In genomic region chr2:178479758-178480226, GRCh38 we compare ENCODE assay signal across 8 cellular contexts. TPM values are rescaled to one million over a fixed set of nuclear protein-coding genes. Genes with fewer than 3 reads are reported as not detected.
DNase-seq lines count a peak whose midpoint lies in the region; ATAC-seq, FAIRE-seq and TF ChIP-seq lines count a peak whose summit lies in the region.

No MANE protein-coding gene starts in this region.

- CTCF ChIA-PET in GM12878 (lab: Yijun Ruan, JAX): interaction anchor here (0.5 to 1.8 kb wide), 8 partner anchors 16 to 316 kb away, joined by 3 to 10 read pairs (median 3); no protein-coding TSS in a partner anchor

- peak overlapping the region; percentile 84 for H3K27ac Mint-ChIP-seq in activated naive CD4-positive, alpha-beta T cell treated with anti-CD3 and anti-CD28 coated beads, Interleukin-2, amount 50 U/mL, for 24 hours

- RAD21 ChIA-PET in GM12878 (lab: Charles Lee; ENCODE audit: unreplicated experiment): interaction anchor here (0.7 to 1.6 kb wide), 2 partner anchors 48 to 52 kb away, joined by 3 to 8 read pairs; no protein-coding TSS in a partner anchor

- H3K27me3 Mint-ChIP-seq in activated naive CD4-positive, alpha-beta T cell treated with anti-CD3 and anti-CD28 coated beads, Interleukin-2, amount 50 U/mL, for 24 hours: no peaks in the 10 kb centered on the region

- SMC1A ChIA-PET in GM12878 (lab: Charles Lee; ENCODE audit: uncharacterized antibody, unreplicated experiment): interaction anchor here (0.6 to 1.0 kb wide), 4 partner anchors 17 to 50 kb away, joined by 3 to 4 read pairs (median 3); no protein-coding TSS in a partner anchor

- no peaks in the 10 kb centered on the region for H3K27me3 ChIP-seq in GM12878 (replicated peaks in 1 of 2; ENCODE audit: control insufficient read depth in 2 of 2, insufficient read depth in 2 of 2, low read length in 1 of 2)
- no peaks in the 10 kb centered on the region for H3K27me3 ChIP-seq in lung (ENCODE audit: control insufficient read depth, insufficient read depth)
- no peaks in the 10 kb centered on the region for H3K27me3 ChIP-seq in upper lobe of left lung

- no peaks in the 10 kb centered on the region for H3K36me3 Mint-ChIP-seq in activated naive CD4-positive, alpha-beta T cell treated with anti-CD3 and anti-CD28 coated beads, Interleukin-2, amount 50 U/mL, for 24 hours

- H3K4me2 ChIP-seq in GM12878 (ENCODE audit: control insufficient read depth, insufficient read depth): peak overlapping the region; percentile 45; the same call in 1 of the 2 replicates

- BruUV-seq in GM12878 (replicated peaks; lab: Mats Ljungman, UMichigan): no TSS peak

- H3K4me3 Mint-ChIP-seq in activated naive CD4-positive, alpha-beta T cell treated with anti-CD3 and anti-CD28 coated beads, Interleukin-2, amount 50 U/mL, for 24 hours: peak overlapping the region; percentile 99

- WGBS in GM12878 (ENCODE audit: insufficient coverage, insufficient replicate concordance, low lambda C conversion rate, missing lambda C conversion rate): 17% methylated on average over 19 of the region's 19 CpGs
- WGBS in lung, 2 donors: 25 to 26% methylated on average over 19 of the region's 19 CpGs
- 26% methylated on average over 19 of the region's 19 CpGs for WGBS in upper lobe of left lung, 2 donors

- H3K4me3 ChIP-seq in GM12878 (peak overlapping the region; percentile 93), lung (no peak overlapping the region), upper lobe of left lung (peak overlapping the region in 3 of 4 donors; percentile 68 to 91 (median 83))

- H2AFZ ChIP-seq in GM12878 (ENCODE audit: control insufficient read depth, low read depth, low read length): peak overlapping the region; percentile 79

- H3K36me3 ChIP-seq in GM12878 (ENCODE audit: control insufficient read depth in 2 of 2, insufficient read depth in 2 of 2, low read length in 1 of 2) (no peaks in the 10 kb centered on the region), lung (ENCODE audit: control insufficient read depth in 2 of 2, insufficient read depth in 2 of 2, low read length in 2 of 2) (no peaks in the 10 kb centered on the region), upper lobe of left lung (no peaks in the 10 kb centered on the region)

- H3K27ac ChIP-seq in GM12878 (ENCODE audit: control insufficient read depth, insufficient read depth) (peak overlapping the region; percentile 43), lung (ENCODE audit: low read depth in 1 of 2, low read length in 1 of 2) (peak overlapping the region; percentile 89 to 93), upper lobe of left lung (peak overlapping the region; percentile 89 to 97 (median 94))

- FAIRE-seq in GM12878 (lab: Jason Lieb, UNC): no peak

- H3K9me3 ChIP-seq in GM12878 (replicated peaks; ENCODE audit: control insufficient read depth, insufficient read depth, low read length): no peaks in the 10 kb centered on the region
- no peaks in the 10 kb centered on the region for H3K9me3 ChIP-seq in lung (ENCODE audit: control insufficient read depth in 2 of 2, insufficient read depth in 1 of 2, low read length in 1 of 2)
- H3K9me3 ChIP-seq in upper lobe of left lung: no peaks in the 10 kb centered on the region

- POLR2A ChIA-PET in GM12878 (lab: Charles Lee): interaction anchor here (0.7 to 0.8 kb wide), 2 partner anchors 18 to 49 kb away, joined by 3 to 7 read pairs; no protein-coding TSS in a partner anchor

- in situ Hi-C loops in GM12878 (cut with MboI): no loop called here

- TF ChIP-seq CTCF in GM12878 (IDR thresholded peaks at IDR 0.05 in 2 of 3, conservative IDR thresholded peaks at IDR 0.05 in 1 of 3; ENCODE audit: control insufficient read depth in 2 of 3, extremely low read depth in 1 of 3, insufficient read depth in 1 of 3, low read depth in 3 of 3, low read length in 3 of 3) (no peak), lung (IDR thresholded peaks at IDR 0.05; ENCODE audit: control extremely low read depth, extremely low read depth) (no peak), upper lobe of left lung (IDR thresholded peaks at IDR 0.05) (no peak)

- intact Hi-C loops in GM12878 (cut with micrococcal nuclease; ENCODE audit: unreplicated experiment): loop anchor here (1.0 to 10.0 kb wide), 4 partner anchors 43 to 435 kb away; no protein-coding TSS in a partner anchor

- TF ChIP-seq POLR2A in GM12878 (IDR thresholded peaks at IDR 0.05; ENCODE audit: low read depth, low read length): no peak
- TF ChIP-seq POLR2A in upper lobe of left lung (IDR thresholded peaks at IDR 0.05): no peak

- no peak for TF ChIP-seq RAD21 in GM12878 (IDR thresholded peaks at IDR 0.05; ENCODE audit: insufficient read depth, low read depth, low read length)

- H4K20me1 ChIP-seq in GM12878 (ENCODE audit: control insufficient read depth, insufficient read depth): no peaks in the 10 kb centered on the region

- peaks cover 43% of the 10 kb centered on the region for H3K4me1 Mint-ChIP-seq in activated naive CD4-positive, alpha-beta T cell treated with anti-CD3 and anti-CD28 coated beads, Interleukin-2, amount 50 U/mL, for 24 hours

- ATAC-seq in GM12878: no peak
- no peak for ATAC-seq in lung (ENCODE audit: insufficient read depth, low FRiP score)
- ATAC-seq in upper lobe of left lung (ENCODE audit: low FRiP score in 2 of 2): no peak
- no peak for ATAC-seq in HG03520 (IDR thresholded peaks at IDR 0.05; ENCODE audit: unreplicated experiment)
- no peak for ATAC-seq in GM21515 (IDR thresholded peaks at IDR 0.05; ENCODE audit: unreplicated experiment)
- no peak for ATAC-seq in HG02938 (IDR thresholded peaks at IDR 0.05; ENCODE audit: unreplicated experiment)

- H3K9me3 Mint-ChIP-seq in activated naive CD4-positive, alpha-beta T cell treated with anti-CD3 and anti-CD28 coated beads, Interleukin-2, amount 50 U/mL, for 24 hours: no peaks in the 10 kb centered on the region

- DNase-seq in activated naive CD4-positive, alpha-beta T cell (lab: John Stamatoyannopoulos, UW): no peak
- DNase-seq in GM12878 (ENCODE audit: low read depth, low spot score) (no peak), lung (ENCODE audit: low spot score) (no peak), upper lobe of left lung (no peak)

- H3K79me2 ChIP-seq in GM12878 (ENCODE audit: control insufficient read depth, insufficient read depth, low read length): peaks cover 43% of the 10 kb centered on the region

- TF ChIP-seq EP300 in GM12878 (IDR thresholded peaks at IDR 0.05; ENCODE audit: borderline replicate concordance in 1 of 2, control insufficient read depth in 1 of 2, low read depth in 2 of 2, low read length in 2 of 2) (no peak), upper lobe of left lung (IDR thresholded peaks at IDR 0.05) (no peak)

- H3K4me1 ChIP-seq in GM12878 (ENCODE audit: control insufficient read depth, insufficient read depth, low read length): peaks cover 7% of the 10 kb centered on the region; the same call in 1 of the 2 replicates
- H3K4me1 ChIP-seq in lung (ENCODE audit: control insufficient read depth in 2 of 2, insufficient read depth in 2 of 2, low read length in 2 of 2): peaks cover 9 to 30% of the 10 kb centered on the region in 2 donors
- H3K4me1 ChIP-seq in upper lobe of left lung: peaks cover 29 to 51% (median 47%) of the 10 kb centered on the region in 4 donors

- H3K9ac ChIP-seq in GM12878 (ENCODE audit: control insufficient read depth, insufficient read depth, low read length): peak overlapping the region; percentile 66; the same call in 1 of the 2 replicates

RNA-seq across cellular contexts. Expression of gene PLEKHA3, which starts 0.5 kb away (rescaled TPM):
- 9.8 and 12.6 TPM in 2 replicates for total RNA-seq in GM12878 (2013; cell fraction: nucleolus; rRNA removed)
- total RNA-seq in GM12878 (2014; rRNA removed): 3.8 and 3.9 TPM in 2 replicates
- total RNA-seq in GM12878 (2014; rRNA removed; fragmentation: Illumina TruSeq; extraction: Trizol): 7.1 and 7.3 TPM in 2 replicates
- 13.3 and 15.3 TPM in 2 replicates for total RNA-seq in GM12878 (2021)
- polyA plus RNA-seq in GM12878 (2011; ENCODE audit: low read depth): 1.3 TPM
- polyA plus RNA-seq in GM12878 (2011; rRNA removed): 21.1 and 34.0 TPM in 2 replicates
- 3.0 and 3.4 TPM in 2 replicates for polyA plus RNA-seq in GM12878 (2011; cell fraction: cytosol; rRNA removed)
- polyA plus RNA-seq in GM12878 (2011; cell fraction: nucleus; rRNA removed): 3.9 and 5.8 TPM in 2 replicates
- polyA plus RNA-seq in GM12878 (2012): 4.5 and 6.7 TPM in 2 replicates
- polyA plus RNA-seq in GM12878 (2014; fragmentation: Illumina TruSeq; extraction: Trizol): 7.2 and 7.3 TPM in 2 replicates
- polyA plus RNA-seq in GM12878 (2014; fragmentation: Nextera tagmentation; extraction: Ambion mirVana): 1 to 10 TPM; 1.4 to 2.0 TPM
- polyA plus RNA-seq in GM12878 (2014; rRNA removed): 5.4 and 7.6 TPM in 2 replicates
- 10 to 100 TPM; 10.3 to 10.6 TPM for polyA plus RNA-seq in GM12878 (2016; fragmentation: Nextera tagmentation; extraction: Ambion mirVana)
- polyA minus RNA-seq in GM12878 (2011; rRNA and poly(A)+ RNA removed): 4.4 and 7.1 TPM in 2 replicates
- polyA minus RNA-seq in GM12878 (2011; cell fraction: cytosol; rRNA and poly(A)+ RNA removed): 2.9 and 7.5 TPM in 2 replicates
- 5.0 and 8.4 TPM in 2 replicates for polyA minus RNA-seq in GM12878 (2011; cell fraction: nucleus; rRNA and poly(A)+ RNA removed)
- total RNA-seq in lung: 10 to 100 TPM; 17.4 to 23.7 TPM
- polyA plus RNA-seq in lung: 1 to 10 TPM; 2.8 to 7.3 TPM
- 10 to 100 TPM in 5 of 6 donors, 1 to 10 TPM in 1; 5.2 to 28.9 (median 14.8) TPM for total RNA-seq in upper lobe of left lung

RNA-seq across cellular contexts. Expression of gene FKBP7, which starts 1.4 kb away (rescaled TPM):
- 5.1 and 5.2 TPM in 2 replicates for total RNA-seq in GM12878 (2013; cell fraction: nucleolus; rRNA removed)
- total RNA-seq in GM12878 (2014; rRNA removed): 7.8 and 10.2 TPM in 2 replicates
- total RNA-seq in GM12878 (2014; rRNA removed; fragmentation: Illumina TruSeq; extraction: Trizol): 9.6 and 10.5 TPM in 2 replicates
- 5.6 and 6.4 TPM in 2 replicates for total RNA-seq in GM12878 (2021)
- 4.9 TPM for polyA plus RNA-seq in GM12878 (2011; ENCODE audit: low read depth)
- polyA plus RNA-seq in GM12878 (2011; rRNA removed): 6.3 and 8.1 TPM in 2 replicates
- 2.8 TPM in 2 replicates for polyA plus RNA-seq in GM12878 (2011; cell fraction: cytosol; rRNA removed)
- polyA plus RNA-seq in GM12878 (2011; cell fraction: nucleus; rRNA removed): 2.4 and 2.9 TPM in 2 replicates
- polyA plus RNA-seq in GM12878 (2012): 3.6 and 4.4 TPM in 2 replicates
- 15.2 and 17.0 TPM in 2 replicates for polyA plus RNA-seq in GM12878 (2014; fragmentation: Illumina TruSeq; extraction: Trizol)
- 10 to 100 TPM; 16.6 to 16.7 TPM for polyA plus RNA-seq in GM12878 (2014; fragmentation: Nextera tagmentation; extraction: Ambion mirVana)
- 9.8 and 11.3 TPM in 2 replicates for polyA plus RNA-seq in GM12878 (2014; rRNA removed)
- 10 to 100 TPM; 13.7 to 14.7 TPM for polyA plus RNA-seq in GM12878 (2016; fragmentation: Nextera tagmentation; extraction: Ambion mirVana)
- 1.1 and 1.8 TPM in 2 replicates for polyA minus RNA-seq in GM12878 (2011; rRNA and poly(A)+ RNA removed)
- 0.94 and 2.8 TPM in 2 replicates for polyA minus RNA-seq in GM12878 (2011; cell fraction: cytosol; rRNA and poly(A)+ RNA removed)
- 3.9 and 5.0 TPM in 2 replicates for polyA minus RNA-seq in GM12878 (2011; cell fraction: nucleus; rRNA and poly(A)+ RNA removed)
- 10 to 100 TPM in 1 of 2 donors, 1 to 10 TPM in 1; 7.7 to 53.3 TPM for total RNA-seq in lung
- polyA plus RNA-seq in lung: 1 to 10 TPM; 6.6 to 7.7 TPM
- 10 to 100 TPM in 1 of 6 donors, 1 to 10 TPM in 5; 3.1 to 13.3 (median 5.3) TPM for total RNA-seq in upper lobe of left lung

RNA-seq across cellular contexts. Expression of gene PJVK, which starts 28.6 kb away (rescaled TPM):
- 8.4 and 8.6 TPM in 2 replicates for total RNA-seq in GM12878 (2013; cell fraction: nucleolus; rRNA removed)
- total RNA-seq in GM12878 (2014; rRNA removed): 3.4 and 4.4 TPM in 2 replicates
- total RNA-seq in GM12878 (2014; rRNA removed; fragmentation: Illumina TruSeq; extraction: Trizol): 4.3 TPM in 2 replicates
- 2.9 and 3.1 TPM in 2 replicates for total RNA-seq in GM12878 (2021)
- 3.6 TPM for polyA plus RNA-seq in GM12878 (2011; ENCODE audit: low read depth)
- polyA plus RNA-seq in GM12878 (2011; rRNA removed): 6.2 and 9.5 TPM in 2 replicates
- polyA plus RNA-seq in GM12878 (2011; cell fraction: cytosol; rRNA removed): 2.1 and 2.4 TPM in 2 replicates
- polyA plus RNA-seq in GM12878 (2011; cell fraction: nucleus; rRNA removed): 8.5 and 9.4 TPM in 2 replicates
- polyA plus RNA-seq in GM12878 (2012): 4.7 and 6.7 TPM in 2 replicates
- polyA plus RNA-seq in GM12878 (2014; fragmentation: Illumina TruSeq; extraction: Trizol): 6.4 and 7.4 TPM in 2 replicates
- 1 to 10 TPM; 2.1 to 3.0 TPM for polyA plus RNA-seq in GM12878 (2014; fragmentation: Nextera tagmentation; extraction: Ambion mirVana)
- polyA plus RNA-seq in GM12878 (2014; rRNA removed): 4.0 and 6.8 TPM in 2 replicates
- 1 to 10 TPM; 1.8 to 2.6 TPM for polyA plus RNA-seq in GM12878 (2016; fragmentation: Nextera tagmentation; extraction: Ambion mirVana)
- 1.6 and 1.7 TPM in 2 replicates for polyA minus RNA-seq in GM12878 (2011; rRNA and poly(A)+ RNA removed)
- polyA minus RNA-seq in GM12878 (2011; cell fraction: cytosol; rRNA and poly(A)+ RNA removed): 1.1 and 1.4 TPM in 2 replicates
- polyA minus RNA-seq in GM12878 (2011; cell fraction: nucleus; rRNA and poly(A)+ RNA removed): 3.1 and 5.6 TPM in 2 replicates
- total RNA-seq in lung: 1 to 10 TPM; 4.0 to 5.0 TPM
- polyA plus RNA-seq in lung: 1 to 10 TPM in 1 of 2 donors, under 1 TPM in 1; 0.82 to 5.7 TPM
- total RNA-seq in upper lobe of left lung: 1 to 10 TPM in 5 of 6 donors, not detected in 1; 1.7 to 3.7 (median 2.1) TPM

RNA-seq across cellular contexts. Expression of gene PRKRA, which starts 28.8 kb away (rescaled TPM):
- 99.5 and 101 TPM in 2 replicates for total RNA-seq in GM12878 (2013; cell fraction: nucleolus; rRNA removed)
- total RNA-seq in GM12878 (2014; rRNA removed): 70.1 and 74.5 TPM in 2 replicates
- total RNA-seq in GM12878 (2014; rRNA removed; fragmentation: Illumina TruSeq; extraction: Trizol): 49.5 and 50.1 TPM in 2 replicates
- total RNA-seq in GM12878 (2021): 46.8 and 49.1 TPM in 2 replicates
- 27.2 TPM for polyA plus RNA-seq in GM12878 (2011; ENCODE audit: low read depth)
- polyA plus RNA-seq in GM12878 (2011; rRNA removed): 65.7 and 80.6 TPM in 2 replicates
- polyA plus RNA-seq in GM12878 (2011; cell fraction: cytosol; rRNA removed): 40.1 and 59.0 TPM in 2 replicates
- 47.4 and 47.8 TPM in 2 replicates for polyA plus RNA-seq in GM12878 (2011; cell fraction: nucleus; rRNA removed)
- polyA plus RNA-seq in GM12878 (2012): 45.5 and 50.4 TPM in 2 replicates
- 48.2 and 68.4 TPM in 2 replicates for polyA plus RNA-seq in GM12878 (2014; fragmentation: Illumina TruSeq; extraction: Trizol)
- 10 to 100 TPM; 19.1 to 25.1 TPM for polyA plus RNA-seq in GM12878 (2014; fragmentation: Nextera tagmentation; extraction: Ambion mirVana)
- polyA plus RNA-seq in GM12878 (2014; rRNA removed): 53.8 and 59.3 TPM in 2 replicates
- 10 to 100 TPM; 71.1 to 75.6 TPM for polyA plus RNA-seq in GM12878 (2016; fragmentation: Nextera tagmentation; extraction: Ambion mirVana)
- polyA minus RNA-seq in GM12878 (2011; rRNA and poly(A)+ RNA removed): 43.6 and 62.9 TPM in 2 replicates
- 28.7 and 34.7 TPM in 2 replicates for polyA minus RNA-seq in GM12878 (2011; cell fraction: cytosol; rRNA and poly(A)+ RNA removed)
- polyA minus RNA-seq in GM12878 (2011; cell fraction: nucleus; rRNA and poly(A)+ RNA removed): 68.9 and 87.0 TPM in 2 replicates
- total RNA-seq in lung: 10 to 100 TPM; 41.0 to 68.5 TPM
- 10 to 100 TPM; 26.8 to 46.3 TPM for polyA plus RNA-seq in lung
- 10 to 100 TPM; 31.4 to 64.0 (median 40.9) TPM for total RNA-seq in upper lobe of left lung

Comparison
In these comparisons a context has a peak if more than half of its experiments do, and no peak if none do; other contexts are left out.
1. H3K27ac ChIP-seq: peak in every context shown above with its lines; median percentile 94 in upper lobe of left lung; 91 in lung; 43 in GM12878.